In genomic region chr3:13532661-13533060, GRCh38 we compare ENCODE assay signal across 1 cellular context.
TF ChIP-seq lines count a peak whose summit lies in the region.

No MANE protein-coding gene starts in this region.

TF ChIP-seq in H1, 55 proteins besides CTCF, POLR2A, EP300 and RAD21:
- no peak for TF ChIP-seq MAFK (IDR thresholded peaks at IDR 0.05; ENCODE audit: low read depth, low read length)
- no peak for TF ChIP-seq SIX5 (IDR thresholded peaks at IDR 0.05; ENCODE audit: low read depth, low read length)
- no peak for TF ChIP-seq SIRT6 (IDR thresholded peaks at IDR 0.05; ENCODE audit: low read length)
- no peak for TF ChIP-seq USF2 (IDR thresholded peaks at IDR 0.05; ENCODE audit: low read length)
- no peak for TF ChIP-seq KDM1A (IDR thresholded peaks at IDR 0.05; ENCODE audit: borderline replicate concordance, low read length)
- no peak for TF ChIP-seq YY1 (IDR thresholded peaks at IDR 0.05; ENCODE audit: low read depth, low read length)
